ENCODE assay signal across 26 cellular contexts in the genomic region with DNA sequence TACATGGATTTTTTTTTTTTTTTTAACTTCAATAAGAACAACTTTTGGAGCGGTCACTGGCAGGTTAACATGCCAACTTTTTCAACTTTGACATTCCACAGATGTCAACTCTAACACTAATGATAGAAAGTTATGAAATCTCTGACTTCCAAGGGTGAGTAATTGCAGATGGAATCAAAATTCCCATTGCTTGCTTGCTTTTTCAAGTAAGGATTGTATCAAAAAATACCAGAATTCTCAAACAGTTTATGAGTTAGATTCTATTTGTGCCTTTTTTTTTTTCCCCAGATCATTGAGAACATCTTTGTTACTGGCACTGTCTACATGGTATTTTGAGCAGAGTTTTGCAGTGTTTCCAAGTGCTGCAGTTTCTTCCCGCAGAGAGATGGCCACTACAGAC. TPM values are rescaled to one million over a fixed set of nuclear protein-coding genes. Genes with fewer than 3 reads are reported as not detected.
A peak's percentile ranks its signal among the peaks of the same experiment; 100 is the strongest.
DNase-seq lines count a peak whose midpoint lies in the region; ATAC-seq and TF ChIP-seq lines count a peak whose summit lies in the region.
"Had no signal": no experiment of that assay in that cellular context is flagged by ENCODE, and none has a peak within 500 bp of the region (broad histone marks: within the 10 kb centered on the region; RNA-seq: fewer than 3 reads in every experiment).

No MANE protein-coding gene starts in this region.

- H3K9ac ChIP-seq in fibroblast of lung (ENCODE audit: insufficient read depth, low read length): no peak overlapping the region

- no peaks in the 10 kb centered on the region for H3K4me1 ChIP-seq in fibroblast of lung (ENCODE audit: control insufficient read depth, extremely low read depth, insufficient read depth, low read length)

- no peak overlapping the region for H3K4me2 ChIP-seq in fibroblast of lung (ENCODE audit: extremely low read depth, insufficient read depth, low read length)

- no peak overlapping the region for H2AFZ ChIP-seq in fibroblast of lung (ENCODE audit: low read length)

- no peaks in the 10 kb centered on the region for H3K36me3 ChIP-seq in fibroblast of lung (ENCODE audit: control insufficient read depth, insufficient read depth, low read length)

- no peaks in the 10 kb centered on the region for H4K20me1 ChIP-seq in fibroblast of lung (ENCODE audit: control insufficient read depth, extremely low read depth, insufficient read depth, low read length)

- DNase-seq in AG10803 (ENCODE audit: low read depth) (peak; percentile 94), LHCN-M2 (ENCODE audit: low read depth) (peak; percentile 56), fibroblast of lung (ENCODE audit: low read depth in 2 of 2) (peak; percentile 61 to 66), non-pigmented ciliary epithelial cell (ENCODE audit: low read depth) (peak; percentile 14), DMS 273 treated with DMSO at 0.1 percent for 48 hours (lab: John Stamatoyannopoulos, UW) (no peak), HPDE6-E6E7 (ENCODE audit: extremely low spot score) (no peak), Kasumi-1 (lab: John Stamatoyannopoulos, UW) (no peak)
- DNase-seq: activated CD4-positive, alpha-beta memory T cell treated with anti-CD3 and anti-CD28 coated beads for 36 hours; activated naive CD4-positive, alpha-beta T cell treated with anti-CD3 and anti-CD28 coated beads, Interleukin-2, amount 50 U/mL, for 16 hours; activated T-cell treated with anti-CD3 and anti-CD28 coated beads, Interleukin-2, amount 50 U/mL, for 4 hours; COR-L47; dermis blood vessel endothelial cell; head of caudate nucleus; immature natural killer cell; KBM-7; mammary epithelial cell; natural killer cell; NCI-H1092; NCI-H2081 treated with DMSO at 0.1 percent for 48 hours; NCI-H526; SHP77; stimulated activated naive CD4-positive, alpha-beta T cell; T-helper 1 cell had no signal

- TF ChIP-seq CTCF in AG10803 (conservative IDR thresholded peaks at IDR 0.05; ENCODE audit: low read length): no peak
- TF ChIP-seq CTCF in fibroblast of lung (conservative IDR thresholded peaks at IDR 0.05 in 1 of 2, IDR thresholded peaks at IDR 0.05 in 1 of 2; ENCODE audit: low read depth in 1 of 2, low read length in 2 of 2): no peak

- no peaks in the 10 kb centered on the region for H3K9me3 ChIP-seq in fibroblast of lung (ENCODE audit: control insufficient read depth, insufficient read depth, low read depth, low read length)

- no peak overlapping the region for H3K4me3 ChIP-seq in AG10803 (ENCODE audit: low read length)
- H3K4me3 ChIP-seq in fibroblast of lung (replicated peaks in 1 of 4; ENCODE audit: control extremely low read depth in 1 of 4, insufficient read depth in 1 of 4, low read depth in 3 of 4, low read length in 4 of 4): no peak overlapping the region
- H3K4me3 ChIP-seq: GM12878 had no signal

- no peak overlapping the region for H3K27ac ChIP-seq in fibroblast of lung (ENCODE audit: insufficient read depth, low read length)
- H3K27ac ChIP-seq: VCaP had no signal

- no peak for ATAC-seq in HG03354 (IDR thresholded peaks at IDR 0.05; ENCODE audit: poor library complexity, severe bottlenecking, unreplicated experiment)
- ATAC-seq: activated T-cell treated with anti-CD3 and anti-CD28 coated beads, Interleukin-2, amount 50 U/mL, for 4 hours; GM12878; natural killer cell had no signal

- no peaks in the 10 kb centered on the region for H3K79me2 ChIP-seq in fibroblast of lung (ENCODE audit: control insufficient read depth, insufficient read depth, low read length)

- H3K27me3 ChIP-seq in fibroblast of lung (ENCODE audit: control insufficient read depth, insufficient read depth, low read length): no peaks in the 10 kb centered on the region

RNA-seq across cellular contexts. Expression of a gene that starts 50.3 kb away (rescaled TPM):
- total RNA-seq in LHCN-M2 (2014; rRNA removed): 19.2 and 31.7 TPM in 2 replicates
- 7.0 TPM for polyA plus RNA-seq in LHCN-M2 (2012)
- 20.0 and 21.3 TPM in 2 replicates for total RNA-seq in fibroblast of lung
- 25.4 and 25.7 TPM in 2 replicates for polyA plus RNA-seq in fibroblast of lung
- polyA plus RNA-seq in fibroblast of lung (2012): 12.4 and 14.7 TPM in 2 replicates
- polyA minus RNA-seq in fibroblast of lung (ENCODE audit: low replicate concordance): 16.6 and 18.3 TPM in 2 replicates

Comparison
In these comparisons a context has a peak if more than half of its experiments do, and no peak if none do; other contexts are left out.
1. DNase-seq: peak in AG10803 (single experiment), LHCN-M2 (single experiment), fibroblast of lung (2 of 2) and non-pigmented ciliary epithelial cell (single experiment); none in DMS 273 treated with DMSO at 0.1 percent for 48 hours (single experiment), HPDE6-E6E7 (single experiment) and Kasumi-1 (0 of 2).